In genomic region chr12:77064891-77065360, GRCh38 we compare ENCODE assay signal across 1 cellular context.
TF ChIP-seq lines count a peak whose summit lies in the region.

No MANE protein-coding gene starts in this region.

TF ChIP-seq in H1, 55 proteins besides CTCF, POLR2A, EP300 and RAD21 (continued from another document):
- TF ChIP-seq, protein P1, sequence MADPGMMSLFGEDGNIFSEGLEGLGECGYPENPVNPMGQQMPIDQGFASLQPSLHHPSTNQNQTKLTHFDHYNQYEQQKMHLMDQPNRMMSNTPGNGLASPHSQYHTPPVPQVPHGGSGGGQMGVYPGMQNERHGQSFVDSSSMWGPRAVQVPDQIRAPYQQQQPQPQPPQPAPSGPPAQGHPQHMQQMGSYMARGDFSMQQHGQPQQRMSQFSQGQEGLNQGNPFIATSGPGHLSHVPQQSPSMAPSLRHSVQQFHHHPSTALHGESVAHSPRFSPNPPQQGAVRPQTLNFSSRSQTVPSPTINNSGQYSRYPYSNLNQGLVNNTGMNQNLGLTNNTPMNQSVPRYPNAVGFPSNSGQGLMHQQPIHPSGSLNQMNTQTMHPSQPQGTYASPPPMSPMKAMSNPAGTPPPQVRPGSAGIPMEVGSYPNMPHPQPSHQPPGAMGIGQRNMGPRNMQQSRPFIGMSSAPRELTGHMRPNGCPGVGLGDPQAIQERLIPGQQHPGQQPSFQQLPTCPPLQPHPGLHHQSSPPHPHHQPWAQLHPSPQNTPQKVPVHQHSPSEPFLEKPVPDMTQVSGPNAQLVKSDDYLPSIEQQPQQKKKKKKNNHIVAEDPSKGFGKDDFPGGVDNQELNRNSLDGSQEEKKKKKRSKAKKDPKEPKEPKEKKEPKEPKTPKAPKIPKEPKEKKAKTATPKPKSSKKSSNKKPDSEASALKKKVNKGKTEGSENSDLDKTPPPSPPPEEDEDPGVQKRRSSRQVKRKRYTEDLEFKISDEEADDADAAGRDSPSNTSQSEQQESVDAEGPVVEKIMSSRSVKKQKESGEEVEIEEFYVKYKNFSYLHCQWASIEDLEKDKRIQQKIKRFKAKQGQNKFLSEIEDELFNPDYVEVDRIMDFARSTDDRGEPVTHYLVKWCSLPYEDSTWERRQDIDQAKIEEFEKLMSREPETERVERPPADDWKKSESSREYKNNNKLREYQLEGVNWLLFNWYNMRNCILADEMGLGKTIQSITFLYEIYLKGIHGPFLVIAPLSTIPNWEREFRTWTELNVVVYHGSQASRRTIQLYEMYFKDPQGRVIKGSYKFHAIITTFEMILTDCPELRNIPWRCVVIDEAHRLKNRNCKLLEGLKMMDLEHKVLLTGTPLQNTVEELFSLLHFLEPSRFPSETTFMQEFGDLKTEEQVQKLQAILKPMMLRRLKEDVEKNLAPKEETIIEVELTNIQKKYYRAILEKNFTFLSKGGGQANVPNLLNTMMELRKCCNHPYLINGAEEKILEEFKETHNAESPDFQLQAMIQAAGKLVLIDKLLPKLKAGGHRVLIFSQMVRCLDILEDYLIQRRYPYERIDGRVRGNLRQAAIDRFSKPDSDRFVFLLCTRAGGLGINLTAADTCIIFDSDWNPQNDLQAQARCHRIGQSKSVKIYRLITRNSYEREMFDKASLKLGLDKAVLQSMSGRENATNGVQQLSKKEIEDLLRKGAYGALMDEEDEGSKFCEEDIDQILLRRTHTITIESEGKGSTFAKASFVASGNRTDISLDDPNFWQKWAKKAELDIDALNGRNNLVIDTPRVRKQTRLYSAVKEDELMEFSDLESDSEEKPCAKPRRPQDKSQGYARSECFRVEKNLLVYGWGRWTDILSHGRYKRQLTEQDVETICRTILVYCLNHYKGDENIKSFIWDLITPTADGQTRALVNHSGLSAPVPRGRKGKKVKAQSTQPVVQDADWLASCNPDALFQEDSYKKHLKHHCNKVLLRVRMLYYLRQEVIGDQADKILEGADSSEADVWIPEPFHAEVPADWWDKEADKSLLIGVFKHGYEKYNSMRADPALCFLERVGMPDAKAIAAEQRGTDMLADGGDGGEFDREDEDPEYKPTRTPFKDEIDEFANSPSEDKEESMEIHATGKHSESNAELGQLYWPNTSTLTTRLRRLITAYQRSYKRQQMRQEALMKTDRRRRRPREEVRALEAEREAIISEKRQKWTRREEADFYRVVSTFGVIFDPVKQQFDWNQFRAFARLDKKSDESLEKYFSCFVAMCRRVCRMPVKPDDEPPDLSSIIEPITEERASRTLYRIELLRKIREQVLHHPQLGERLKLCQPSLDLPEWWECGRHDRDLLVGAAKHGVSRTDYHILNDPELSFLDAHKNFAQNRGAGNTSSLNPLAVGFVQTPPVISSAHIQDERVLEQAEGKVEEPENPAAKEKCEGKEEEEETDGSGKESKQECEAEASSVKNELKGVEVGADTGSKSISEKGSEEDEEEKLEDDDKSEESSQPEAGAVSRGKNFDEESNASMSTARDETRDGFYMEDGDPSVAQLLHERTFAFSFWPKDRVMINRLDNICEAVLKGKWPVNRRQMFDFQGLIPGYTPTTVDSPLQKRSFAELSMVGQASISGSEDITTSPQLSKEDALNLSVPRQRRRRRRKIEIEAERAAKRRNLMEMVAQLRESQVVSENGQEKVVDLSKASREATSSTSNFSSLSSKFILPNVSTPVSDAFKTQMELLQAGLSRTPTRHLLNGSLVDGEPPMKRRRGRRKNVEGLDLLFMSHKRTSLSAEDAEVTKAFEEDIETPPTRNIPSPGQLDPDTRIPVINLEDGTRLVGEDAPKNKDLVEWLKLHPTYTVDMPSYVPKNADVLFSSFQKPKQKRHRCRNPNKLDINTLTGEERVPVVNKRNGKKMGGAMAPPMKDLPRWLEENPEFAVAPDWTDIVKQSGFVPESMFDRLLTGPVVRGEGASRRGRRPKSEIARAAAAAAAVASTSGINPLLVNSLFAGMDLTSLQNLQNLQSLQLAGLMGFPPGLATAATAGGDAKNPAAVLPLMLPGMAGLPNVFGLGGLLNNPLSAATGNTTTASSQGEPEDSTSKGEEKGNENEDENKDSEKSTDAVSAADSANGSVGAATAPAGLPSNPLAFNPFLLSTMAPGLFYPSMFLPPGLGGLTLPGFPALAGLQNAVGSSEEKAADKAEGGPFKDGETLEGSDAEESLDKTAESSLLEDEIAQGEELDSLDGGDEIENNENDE (IDR thresholded peaks at IDR 0.05; ENCODE audit: insufficient replicate concordance, low read length) = no peak
- peak in 1 of 2 experiments; percentile 42; a peak in 1 of 4 replicates for TF ChIP-seq SIN3A (conservative IDR thresholded peaks at IDR 0.05 in 1 of 2, IDR thresholded peaks at IDR 0.05 in 1 of 2; ENCODE audit: low read depth in 1 of 2, low read length in 2 of 2)
- TF ChIP-seq CHD1 (IDR thresholded peaks at IDR 0.05; ENCODE audit: low read depth, low read length) = no peak
- TF ChIP-seq, protein P2, sequence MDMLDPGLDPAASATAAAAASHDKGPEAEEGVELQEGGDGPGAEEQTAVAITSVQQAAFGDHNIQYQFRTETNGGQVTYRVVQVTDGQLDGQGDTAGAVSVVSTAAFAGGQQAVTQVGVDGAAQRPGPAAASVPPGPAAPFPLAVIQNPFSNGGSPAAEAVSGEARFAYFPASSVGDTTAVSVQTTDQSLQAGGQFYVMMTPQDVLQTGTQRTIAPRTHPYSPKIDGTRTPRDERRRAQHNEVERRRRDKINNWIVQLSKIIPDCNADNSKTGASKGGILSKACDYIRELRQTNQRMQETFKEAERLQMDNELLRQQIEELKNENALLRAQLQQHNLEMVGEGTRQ (IDR thresholded peaks at IDR 0.05; ENCODE audit: low read length) = no peak
- TF ChIP-seq, protein P3, sequence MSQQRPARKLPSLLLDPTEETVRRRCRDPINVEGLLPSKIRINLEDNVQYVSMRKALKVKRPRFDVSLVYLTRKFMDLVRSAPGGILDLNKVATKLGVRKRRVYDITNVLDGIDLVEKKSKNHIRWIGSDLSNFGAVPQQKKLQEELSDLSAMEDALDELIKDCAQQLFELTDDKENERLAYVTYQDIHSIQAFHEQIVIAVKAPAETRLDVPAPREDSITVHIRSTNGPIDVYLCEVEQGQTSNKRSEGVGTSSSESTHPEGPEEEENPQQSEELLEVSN (IDR thresholded peaks at IDR 0.05) = peak; percentile 55; the same call in 1 of the 2 replicates
TF ChIP-seq in H1: peak in this region for 4.
